21 cellular contexts compared by ENCODE assay signal in the genomic region with DNA sequence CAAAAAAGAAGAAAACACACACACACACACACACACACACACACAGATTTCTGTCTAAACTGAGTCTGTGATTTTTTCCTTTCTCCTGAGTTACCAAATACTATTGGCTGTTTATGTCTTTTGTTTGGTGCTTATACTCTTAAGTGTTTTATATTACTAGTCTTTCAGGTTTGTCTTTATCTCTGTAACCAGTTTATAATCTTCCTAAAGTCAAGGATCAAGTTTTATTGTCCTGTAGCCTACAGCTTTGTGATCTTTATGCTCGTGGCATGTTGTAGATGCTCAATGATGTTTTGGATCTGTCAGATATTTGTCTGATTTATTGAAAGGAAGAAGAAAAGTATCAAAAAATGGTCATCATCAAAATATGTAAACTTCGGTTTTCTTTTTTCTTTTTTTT.
"Had no signal": no experiment of that assay in that cellular context is flagged by ENCODE, and none has a peak within 500 bp of the region (broad histone marks: within the 10 kb centered on the region; RNA-seq: fewer than 3 reads in every experiment).

No MANE protein-coding gene starts in this region.

- DNase-seq: activated CD4-positive, alpha-beta memory T cell treated with anti-CD3 and anti-CD28 coated beads for 36 hours; activated CD4-positive, alpha-beta T cell treated with anti-CD3 and anti-CD28 coated beads, Interleukin-2, amount 10 ng/mL, durations not matched to agents 7 days and 5 days; activated CD4-positive, CD25-positive, alpha-beta regulatory T cell; activated gamma-delta T cell treated with Interleukin-2 at 50 U/mL for 16 hours; activated naive CD4-positive, alpha-beta T cell treated with anti-CD3 and anti-CD28 coated beads, Interleukin-2, amount 10 ng/mL, durations not matched to agents 7 days and 5 days; activated naive CD8-positive, alpha-beta T cell treated with anti-CD3 and anti-CD28 coated beads for 36 hours; activated T-cell treated with anti-CD3 and anti-CD28 coated beads for 4 hours; activated T-cell treated with anti-CD3 and anti-CD28 coated beads, Interleukin-2, amount 50 U/mL, for 48 hours; cerebellar nuclear complex; Kasumi-1; KBM-7; NCI-H1092; NCI-H1417; NCI-H1694 treated with DMSO at 0.1 percent for 48 hours; NCI-H2029 treated with DMSO at 0.1 percent for 48 hours; NCI-H510A treated with DMSO at 0.1 percent for 48 hours; NK-92 treated with Interleukin-12 subunit alpha and Interleukin-12 subunit beta, amount 100 ng/mL, for 24 hours; PC-3; SHP77 treated with DMSO at 0.1 percent for 48 hours; T-helper 17 cell; T-helper 9 cell had no signal
